20 cellular contexts compared by ENCODE assay signal in genomic region chr2:217231724-217232123, GRCh38.
A peak's percentile ranks its signal among the peaks of the same experiment; 100 is the strongest.
DNase-seq lines count a peak whose midpoint lies in the region; ATAC-seq, FAIRE-seq and TF ChIP-seq lines count a peak whose summit lies in the region.
"Had no signal": no experiment of that assay in that cellular context is flagged by ENCODE, and none has a peak within 500 bp of the region (broad histone marks: within the 10 kb centered on the region; RNA-seq: fewer than 3 reads in every experiment).

No MANE protein-coding gene starts in this region.

- no peak overlapping the region for H3K4me3 Mint-ChIP-seq in chondrocyte (ENCODE audit: unreplicated experiment)
- peak overlapping the region in 1 of 2 donors; percentile 60 for H3K4me3 Mint-ChIP-seq in CD14-positive monocyte
- H3K4me3 Mint-ChIP-seq: CD4-positive, CD25-positive, alpha-beta regulatory T cell had no signal

- no peaks in the 10 kb centered on the region for H3K36me3 ChIP-seq in left ventricle myocardium inferior

- no peaks in the 10 kb centered on the region for H3K27me3 Mint-ChIP-seq in chondrocyte (ENCODE audit: low read depth)
- peaks cover 75 to 86% (median 82%) of the 10 kb centered on the region in 3 donors for H3K27me3 Mint-ChIP-seq in CD14-positive monocyte (ENCODE audit: low read depth in 3 of 3)

- peaks cover 17% of the 10 kb centered on the region for H3K4me1 Mint-ChIP-seq in chondrocyte (ENCODE audit: low read depth)
- H3K4me1 Mint-ChIP-seq in CD14-positive monocyte = no peaks in the 10 kb centered on the region
- H3K4me1 Mint-ChIP-seq: CD4-positive, CD25-positive, alpha-beta regulatory T cell had no signal

- no peaks in the 10 kb centered on the region for H3K4me1 ChIP-seq in left ventricle myocardium inferior

- DNase-seq in Right ventricle myocardium inferior (ENCODE audit: missing footprints) (no peak), left ventricle myocardium inferior (no peak), OCI-M1 (lab: John Stamatoyannopoulos, UW) (peak; percentile 24), chondrocyte (ENCODE audit: low spot score) (no peak), sciatic nerve (ENCODE audit: low spot score) (no peak), HTR-8/SVneo (ENCODE audit: insufficient read length, low spot score) (no peak), CD14-positive monocyte (ENCODE audit: low spot score) (no peak)
- DNase-seq: 8988T; CD4-positive, CD25-positive, alpha-beta regulatory T cell; DMS79 treated with DMSO at 0.1 percent for 48 hours; GDM1; KG1; NCI-H1092; NCI-H69; NK-92 treated with Interleukin-12 subunit alpha and Interleukin-12 subunit beta, amount 100 ng/mL, for 24 hours; PC-3; SHP77 had no signal

- no peaks in the 10 kb centered on the region for H3K27me3 ChIP-seq in left ventricle myocardium inferior (ENCODE audit: low read depth)

- FAIRE-seq in HTR-8/SVneo (lab: Jason Lieb, UNC) = no peak
- FAIRE-seq: D721Med had no signal

- H3K9me3 Mint-ChIP-seq in chondrocyte (ENCODE audit: low read depth) (peaks cover 6% of the 10 kb centered on the region), CD14-positive monocyte (peaks cover 5 to 13% (median 10%) of the 10 kb centered on the region in 7 donors)

- H3K27ac ChIP-seq in left ventricle myocardium inferior (replicated peaks) = no peak overlapping the region
- H3K27ac ChIP-seq: HL-60 had no signal

- H3K36me3 Mint-ChIP-seq in chondrocyte (ENCODE audit: low read depth) = peaks cover 6% of the 10 kb centered on the region
- peaks cover 0 to 2% of the 10 kb centered on the region in 2 donors for H3K36me3 Mint-ChIP-seq in CD14-positive monocyte
- H3K36me3 Mint-ChIP-seq: CD4-positive, CD25-positive, alpha-beta regulatory T cell had no signal

- H3K27ac Mint-ChIP-seq in chondrocyte (ENCODE audit: unreplicated experiment) (peak overlapping the region; percentile 45), CD14-positive monocyte (no peak overlapping the region)
- H3K27ac Mint-ChIP-seq: CD4-positive, CD25-positive, alpha-beta regulatory T cell had no signal

- no peak overlapping the region for H3K4me3 ChIP-seq in left ventricle myocardium inferior

- TF ChIP-seq CTCF in left ventricle myocardium inferior (IDR thresholded peaks at IDR 0.05; ENCODE audit: borderline replicate concordance) (no peak), chondrocyte (IDR thresholded peaks at IDR 0.05) (no peak), CD14-positive monocyte (IDR thresholded peaks at IDR 0.05) (no peak)

- ATAC-seq in Right ventricle myocardium inferior (peak; percentile 28), sciatic nerve (peak; percentile 63), GM18909 (IDR thresholded peaks at IDR 0.05; ENCODE audit: poor library complexity, unreplicated experiment) (no peak)
- ATAC-seq: PC-3 had no signal

- intact Hi-C loops in Right ventricle myocardium inferior (cut with DNase I) (no loop called here), left ventricle myocardium inferior (cut with micrococcal nuclease) (no loop called here), sciatic nerve (cut with DNase I) (no loop called here), CD14-positive monocyte (cut with micrococcal nuclease) (no loop called here)

- H3K9me3 ChIP-seq in left ventricle myocardium inferior (replicated peaks) = peaks cover 3% of the 10 kb centered on the region
